1 cellular context compared by ENCODE assay signal in the genomic region with DNA sequence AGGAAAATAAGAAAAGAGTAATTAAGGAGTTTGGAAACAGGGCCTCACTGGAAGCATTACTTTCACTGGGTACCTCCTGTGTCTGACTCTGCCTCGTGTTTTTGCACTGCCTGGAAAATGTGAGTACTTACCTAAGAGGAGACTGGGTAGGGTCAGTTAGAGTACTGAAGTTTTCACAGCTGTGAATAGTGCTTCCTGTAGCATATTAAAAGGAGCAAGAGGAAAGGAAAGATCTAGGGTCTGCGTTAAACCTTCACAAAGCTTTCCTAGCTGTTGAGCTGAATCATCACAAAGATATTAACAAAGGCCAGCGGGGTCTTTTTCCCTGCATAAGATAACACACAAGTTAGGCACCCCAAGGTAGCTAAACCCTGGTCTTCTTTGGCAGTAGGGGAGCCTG.
TF ChIP-seq lines count a peak whose summit lies in the region.

No MANE protein-coding gene starts in this region.

TF ChIP-seq in HCT116, 20 proteins besides CTCF, POLR2A, EP300 and RAD21 (continued from another document):
- TF ChIP-seq ZNF274 (IDR thresholded peaks at IDR 0.05; ENCODE audit: low read depth, low read length) = no peak
